In the genomic region with DNA sequence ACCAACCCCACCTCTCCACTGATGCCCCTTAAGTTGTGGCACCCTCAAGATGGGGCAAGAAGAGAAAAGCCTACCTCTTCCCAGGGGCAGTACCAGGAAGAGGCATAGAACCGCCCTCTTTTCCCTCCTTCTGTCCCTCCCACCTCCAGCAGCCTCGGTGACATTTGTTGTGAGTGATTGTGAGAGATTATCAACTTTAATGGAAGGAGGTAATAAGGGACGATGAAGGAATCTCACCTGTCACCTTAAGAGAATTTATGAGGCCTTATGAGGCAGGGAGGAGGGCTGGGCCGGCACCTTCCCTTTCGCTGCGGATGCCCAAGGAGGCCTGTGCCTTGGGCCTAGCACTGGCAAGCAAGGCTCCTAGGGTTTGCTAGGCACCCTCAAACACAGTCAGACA, we compare ENCODE assay signal across 2 cellular contexts.
A peak's percentile ranks its signal among the peaks of the same experiment; 100 is the strongest.
TF ChIP-seq lines count a peak whose summit lies in the region.

No MANE protein-coding gene starts in this region.

TF ChIP-seq in HEK293, 187 proteins besides CTCF, POLR2A, EP300 and RAD21:
- TF ChIP-seq, protein P1, sequence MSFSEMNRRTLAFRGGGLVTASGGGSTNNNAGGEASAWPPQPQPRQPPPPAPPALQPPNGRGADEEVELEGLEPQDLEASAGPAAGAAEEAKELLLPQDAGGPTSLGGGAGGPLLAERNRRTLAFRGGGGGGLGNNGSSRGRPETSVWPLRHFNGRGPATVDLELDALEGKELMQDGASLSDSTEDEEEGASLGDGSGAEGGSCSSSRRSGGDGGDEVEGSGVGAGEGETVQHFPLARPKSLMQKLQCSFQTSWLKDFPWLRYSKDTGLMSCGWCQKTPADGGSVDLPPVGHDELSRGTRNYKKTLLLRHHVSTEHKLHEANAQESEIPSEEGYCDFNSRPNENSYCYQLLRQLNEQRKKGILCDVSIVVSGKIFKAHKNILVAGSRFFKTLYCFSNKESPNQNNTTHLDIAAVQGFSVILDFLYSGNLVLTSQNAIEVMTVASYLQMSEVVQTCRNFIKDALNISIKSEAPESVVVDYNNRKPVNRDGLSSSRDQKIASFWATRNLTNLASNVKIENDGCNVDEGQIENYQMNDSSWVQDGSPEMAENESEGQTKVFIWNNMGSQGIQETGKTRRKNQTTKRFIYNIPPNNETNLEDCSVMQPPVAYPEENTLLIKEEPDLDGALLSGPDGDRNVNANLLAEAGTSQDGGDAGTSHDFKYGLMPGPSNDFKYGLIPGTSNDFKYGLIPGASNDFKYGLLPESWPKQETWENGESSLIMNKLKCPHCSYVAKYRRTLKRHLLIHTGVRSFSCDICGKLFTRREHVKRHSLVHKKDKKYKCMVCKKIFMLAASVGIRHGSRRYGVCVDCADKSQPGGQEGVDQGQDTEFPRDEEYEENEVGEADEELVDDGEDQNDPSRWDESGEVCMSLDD (tag by site-specific recombination; IDR thresholded peaks at IDR 0.05) = 0 out of 2 replicates have a peak, but pooled peaks have one; percentile 9
- TF ChIP-seq SP2 (tag by site-specific recombination; IDR thresholded peaks at IDR 0.05) (peak; percentile 62), ZBTB21 (tag by site-specific recombination; IDR thresholded peaks at IDR 0.05) (no peak), ZBTB17 (tag by site-specific recombination; IDR thresholded peaks at IDR 0.05) (0 out of 2 replicates have a peak, but pooled peaks have one; percentile 13), ZNF221 (tag by site-specific recombination; IDR thresholded peaks at IDR 0.05; ENCODE audit: borderline replicate concordance) (no peak), SP3 (tag by site-specific recombination; IDR thresholded peaks at IDR 0.05) (peak; percentile 64)
- TF ChIP-seq, protein P2, sequence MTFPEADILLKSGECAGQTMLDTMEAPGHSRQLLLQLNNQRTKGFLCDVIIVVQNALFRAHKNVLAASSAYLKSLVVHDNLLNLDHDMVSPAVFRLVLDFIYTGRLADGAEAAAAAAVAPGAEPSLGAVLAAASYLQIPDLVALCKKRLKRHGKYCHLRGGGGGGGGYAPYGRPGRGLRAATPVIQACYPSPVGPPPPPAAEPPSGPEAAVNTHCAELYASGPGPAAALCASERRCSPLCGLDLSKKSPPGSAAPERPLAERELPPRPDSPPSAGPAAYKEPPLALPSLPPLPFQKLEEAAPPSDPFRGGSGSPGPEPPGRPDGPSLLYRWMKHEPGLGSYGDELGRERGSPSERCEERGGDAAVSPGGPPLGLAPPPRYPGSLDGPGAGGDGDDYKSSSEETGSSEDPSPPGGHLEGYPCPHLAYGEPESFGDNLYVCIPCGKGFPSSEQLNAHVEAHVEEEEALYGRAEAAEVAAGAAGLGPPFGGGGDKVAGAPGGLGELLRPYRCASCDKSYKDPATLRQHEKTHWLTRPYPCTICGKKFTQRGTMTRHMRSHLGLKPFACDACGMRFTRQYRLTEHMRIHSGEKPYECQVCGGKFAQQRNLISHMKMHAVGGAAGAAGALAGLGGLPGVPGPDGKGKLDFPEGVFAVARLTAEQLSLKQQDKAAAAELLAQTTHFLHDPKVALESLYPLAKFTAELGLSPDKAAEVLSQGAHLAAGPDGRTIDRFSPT (tag by site-specific recombination; IDR thresholded peaks at IDR 0.05) = 0 out of 2 replicates have a peak, but pooled peaks have one; percentile 7
- TF ChIP-seq, protein P3, sequence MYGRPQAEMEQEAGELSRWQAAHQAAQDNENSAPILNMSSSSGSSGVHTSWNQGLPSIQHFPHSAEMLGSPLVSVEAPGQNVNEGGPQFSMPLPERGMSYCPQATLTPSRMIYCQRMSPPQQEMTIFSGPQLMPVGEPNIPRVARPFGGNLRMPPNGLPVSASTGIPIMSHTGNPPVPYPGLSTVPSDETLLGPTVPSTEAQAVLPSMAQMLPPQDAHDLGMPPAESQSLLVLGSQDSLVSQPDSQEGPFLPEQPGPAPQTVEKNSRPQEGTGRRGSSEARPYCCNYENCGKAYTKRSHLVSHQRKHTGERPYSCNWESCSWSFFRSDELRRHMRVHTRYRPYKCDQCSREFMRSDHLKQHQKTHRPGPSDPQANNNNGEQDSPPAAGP (tag by site-specific recombination; IDR thresholded peaks at IDR 0.05) = peak; percentile 81
- TF ChIP-seq, protein P4, sequence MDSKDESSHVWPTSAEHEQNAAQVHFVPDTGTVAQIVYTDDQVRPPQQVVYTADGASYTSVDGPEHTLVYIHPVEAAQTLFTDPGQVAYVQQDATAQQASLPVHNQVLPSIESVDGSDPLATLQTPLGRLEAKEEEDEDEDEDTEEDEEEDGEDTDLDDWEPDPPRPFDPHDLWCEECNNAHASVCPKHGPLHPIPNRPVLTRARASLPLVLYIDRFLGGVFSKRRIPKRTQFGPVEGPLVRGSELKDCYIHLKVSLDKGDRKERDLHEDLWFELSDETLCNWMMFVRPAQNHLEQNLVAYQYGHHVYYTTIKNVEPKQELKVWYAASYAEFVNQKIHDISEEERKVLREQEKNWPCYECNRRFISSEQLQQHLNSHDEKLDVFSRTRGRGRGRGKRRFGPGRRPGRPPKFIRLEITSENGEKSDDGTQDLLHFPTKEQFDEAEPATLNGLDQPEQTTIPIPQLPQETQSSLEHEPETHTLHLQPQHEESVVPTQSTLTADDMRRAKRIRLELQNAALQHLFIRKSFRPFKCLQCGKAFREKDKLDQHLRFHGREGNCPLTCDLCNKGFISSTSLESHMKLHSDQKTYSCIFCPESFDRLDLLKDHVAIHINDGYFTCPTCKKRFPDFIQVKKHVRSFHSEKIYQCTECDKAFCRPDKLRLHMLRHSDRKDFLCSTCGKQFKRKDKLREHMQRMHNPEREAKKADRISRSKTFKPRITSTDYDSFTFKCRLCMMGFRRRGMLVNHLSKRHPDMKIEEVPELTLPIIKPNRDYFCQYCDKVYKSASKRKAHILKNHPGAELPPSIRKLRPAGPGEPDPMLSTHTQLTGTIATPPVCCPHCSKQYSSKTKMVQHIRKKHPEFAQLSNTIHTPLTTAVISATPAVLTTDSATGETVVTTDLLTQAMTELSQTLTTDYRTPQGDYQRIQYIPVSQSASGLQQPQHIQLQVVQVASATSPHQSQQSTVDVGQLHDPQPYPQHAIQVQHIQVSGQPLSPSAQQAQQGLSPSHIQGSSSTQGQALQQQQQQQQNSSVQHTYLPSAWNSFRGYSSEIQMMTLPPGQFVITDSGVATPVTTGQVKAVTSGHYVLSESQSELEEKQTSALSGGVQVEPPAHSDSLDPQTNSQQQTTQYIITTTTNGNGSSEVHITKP (tag by site-specific recombination; IDR thresholded peaks at IDR 0.05) = peak; percentile 8; the same call in 1 of the 2 replicates

TF ChIP-seq in H1, 55 proteins besides CTCF, POLR2A, EP300 and RAD21 (continued from another document):
- TF ChIP-seq TEAD4 (IDR thresholded peaks at IDR 0.05; ENCODE audit: low read depth, low read length) (no peak), RXRA (IDR thresholded peaks at IDR 0.05; ENCODE audit: insufficient read depth, low read depth, low read length) (no peak)
